ENCODE assay signal across 9 cellular contexts in genomic region chr1:77977989-77978292, GRCh38. TPM values are rescaled to one million over a fixed set of nuclear protein-coding genes. Genes with fewer than 3 reads are reported as not detected.
DNase-seq lines count a peak whose midpoint lies in the region; ATAC-seq and TF ChIP-seq lines count a peak whose summit lies in the region.
"Had no signal": no experiment of that assay in that cellular context is flagged by ENCODE, and none has a peak within 500 bp of the region (broad histone marks: within the 10 kb centered on the region; RNA-seq: fewer than 3 reads in every experiment).

No MANE protein-coding gene starts in this region.

- no peak overlapping the region for H3K27ac Mint-ChIP-seq in H9
- H3K27ac Mint-ChIP-seq: activated naive CD4-positive, alpha-beta T cell treated with anti-CD3 and anti-CD28 coated beads, Interleukin-2, amount 50 U/mL, for 72 hours had no signal

- intact Hi-C loops in adrenal gland (cut with DNase I): loop anchor here (2.0 to 10.0 kb wide), 2 partner anchors 27 to 137 kb away; partner anchors contain the start of gene DNAJB4 (in 1 of the 2)

- no peak overlapping the region; the same call in 1 of the 2 replicates for H3K14ac ChIP-seq in H9 (ENCODE audit: insufficient read depth, low read length)

- H3K4me1 Mint-ChIP-seq in H9: peaks cover 40 to 46% of the 10 kb centered on the region in 2 experiments

- H3K4ac ChIP-seq in H9 (ENCODE audit: low read depth, low read length): no peak overlapping the region

- H4K5ac ChIP-seq in H9 (ENCODE audit: insufficient read length, low read depth, low read length): peak overlapping the region; percentile 99

- TF ChIP-seq POLR2A in adrenal gland (IDR thresholded peaks at IDR 0.05): peak in 1 of 2 donors; percentile 86
- no peak for TF ChIP-seq POLR2A in tibial nerve (IDR thresholded peaks at IDR 0.05)

- H3T11ph ChIP-seq in H9 (ENCODE audit: low read length): no peak overlapping the region

- no peak overlapping the region for H3K18ac ChIP-seq in H9 (ENCODE audit: insufficient read length, low read depth, low read length)

- no peaks in the 10 kb centered on the region for H3K9me3 Mint-ChIP-seq in H9
- H3K9me3 Mint-ChIP-seq: activated naive CD4-positive, alpha-beta T cell treated with anti-CD3 and anti-CD28 coated beads, Interleukin-2, amount 50 U/mL, for 72 hours had no signal

- DNase-seq in H9 (no peak), adrenal gland (no peak), kidney epithelial cell (ENCODE audit: low read depth) (no peak), tibial nerve (ENCODE audit: low spot score in 2 of 2) (no peak), NCI-H1092 treated with DMSO at 0.1 percent for 48 hours (lab: John Stamatoyannopoulos, UW) (no peak), HuH-7 (ENCODE audit: low spot score) (no peak), LoVo (ENCODE audit: low spot score) (no peak)

- no peak for TF ChIP-seq EP300 in tibial nerve (IDR thresholded peaks at IDR 0.05)

- TF ChIP-seq CTCF in H9 (conservative IDR thresholded peaks at IDR 0.05) (no peak), adrenal gland (IDR thresholded peaks at IDR 0.05) (no peak), kidney epithelial cell (IDR thresholded peaks at IDR 0.05; ENCODE audit: insufficient read depth, low read length, poor library complexity, severe bottlenecking) (no peak), tibial nerve (IDR thresholded peaks at IDR 0.05) (no peak)

- H3K9me3 ChIP-seq in H9 (ENCODE audit: control insufficient read depth, low read depth, low read length) (no peaks in the 10 kb centered on the region), adrenal gland (replicated peaks in 1 of 3) (no peaks in the 10 kb centered on the region), tibial nerve (no peaks in the 10 kb centered on the region)

- no peak overlapping the region for H2BK12ac ChIP-seq in H9 (ENCODE audit: insufficient read length, low read depth, low read length)

- H3K27me3 ChIP-seq in H9 (ENCODE audit: insufficient read depth, low read length) (no peaks in the 10 kb centered on the region), adrenal gland (no peaks in the 10 kb centered on the region), kidney epithelial cell (ENCODE audit: control insufficient read depth, insufficient read depth, low read length) (no peaks in the 10 kb centered on the region), tibial nerve (no peaks in the 10 kb centered on the region)

- H4K20me1 ChIP-seq in H9 (ENCODE audit: control insufficient read depth, insufficient read depth, insufficient read length): no peaks in the 10 kb centered on the region

- H3K27ac ChIP-seq in H9 (ENCODE audit: insufficient read length, low read depth, low read length) (peak overlapping the region; percentile 87), adrenal gland (peak overlapping the region; percentile 84 to 99 (median 99)), tibial nerve (peak overlapping the region; percentile 93 to 99 (median 98))

- no peaks in the 10 kb centered on the region for H3K79me1 ChIP-seq in H9 (ENCODE audit: insufficient read depth, low read depth, low read length, poor library complexity, severe bottlenecking)

- H2AK5ac ChIP-seq in H9 (ENCODE audit: insufficient read length, low read length): peak overlapping the region; percentile 86

- no peak overlapping the region for H3K23ac ChIP-seq in H9 (ENCODE audit: insufficient read length, low read depth, low read length)

- no peak for ATAC-seq in GM19463 (IDR thresholded peaks at IDR 0.05; ENCODE audit: unreplicated experiment)

- no peak overlapping the region for H3K4me3 Mint-ChIP-seq in H9

- H2BK15ac ChIP-seq in H9 (ENCODE audit: low read depth, low read length): no peak overlapping the region

- H2AFZ ChIP-seq in H9 (ENCODE audit: low read length): no peak overlapping the region

- H3K36me3 ChIP-seq in adrenal gland (replicated peaks in 1 of 2) (no peaks in the 10 kb centered on the region), kidney epithelial cell (ENCODE audit: control insufficient read depth, insufficient read depth, low read length) (no peaks in the 10 kb centered on the region), tibial nerve (peaks cover 0 to 4% (median 0%) of the 10 kb centered on the region in 3 donors)

- H3K56ac ChIP-seq in H9 (ENCODE audit: insufficient read length, low read depth, low read length): peak overlapping the region; percentile 99

- H3K23me2 ChIP-seq in H9 (ENCODE audit: insufficient read length, low read depth, low read length, poor library complexity, severe bottlenecking): peaks cover 6% of the 10 kb centered on the region

- H3K27me3 Mint-ChIP-seq in H9 (ENCODE audit: low read depth): no peaks in the 10 kb centered on the region

- H3K36me3 Mint-ChIP-seq in H9 (ENCODE audit: insufficient read depth in 1 of 3, low read depth in 3 of 3): peaks cover 15 to 22% (median 22%) of the 10 kb centered on the region in 3 experiments

- H2BK20ac ChIP-seq in H9 (ENCODE audit: low read depth, low read length, poor library complexity, severe bottlenecking): no peak overlapping the region

- H3K4me2 ChIP-seq in H9 (ENCODE audit: insufficient read depth, insufficient read length, low read length): peak overlapping the region; percentile 86

- H3K4me1 ChIP-seq in H9 (ENCODE audit: insufficient read depth, low read length) (no peaks in the 10 kb centered on the region; the same call in 1 of the 2 replicates), adrenal gland (replicated peaks in 1 of 2) (peaks cover 24 to 58% of the 10 kb centered on the region in 2 donors), tibial nerve (peaks cover 0 to 63% (median 43%) of the 10 kb centered on the region in 4 donors)

- peaks cover 55% of the 10 kb centered on the region; the same call in 1 of the 2 replicates for H3K79me2 ChIP-seq in H9 (ENCODE audit: insufficient read depth, low read length)

- peak overlapping the region; percentile 99 for H4K8ac ChIP-seq in H9 (replicated peaks; ENCODE audit: insufficient read length, low read depth, low read length)

- H3K9ac ChIP-seq in H9 (ENCODE audit: extremely low read depth, insufficient read length, low read length): peak overlapping the region; percentile 100

- H2BK5ac ChIP-seq in H9 (ENCODE audit: insufficient read length, low read length): no peak overlapping the region

- no peak overlapping the region for H4K91ac ChIP-seq in H9 (ENCODE audit: insufficient read length, low read depth, low read length)

- H3K4me3 ChIP-seq in adrenal gland: peak overlapping the region; percentile 8 to 84 (median 40)
- H3K4me3 ChIP-seq in kidney epithelial cell (ENCODE audit: low read depth, low read length): peak overlapping the region; percentile 76
- H3K4me3 ChIP-seq in tibial nerve: peak overlapping the region; percentile 64 to 86 (median 76)

- no CpG with 5 or more reads among the region's 5 CpGs for WGBS in H9 (ENCODE audit: extremely low coverage, insufficient read length, low lambda C conversion rate)
- 0% methylated on average over 5 of the region's 5 CpGs for WGBS in adrenal gland, 4 donors
- 0 to 1% methylated on average over 5 of the region's 5 CpGs for WGBS in tibial nerve, 2 donors

- H2BK120ac ChIP-seq in H9 (ENCODE audit: low read depth, low read length, poor library complexity, severe bottlenecking): no peak overlapping the region

RNA-seq across cellular contexts. Expression of gene FUBP1, which starts 0.9 kb away (rescaled TPM):
- 271 TPM in 2 replicates for total RNA-seq in H9 (2021)
- total RNA-seq in adrenal gland: 100 to 1,000 TPM in 4 of 8 donors, 10 to 100 TPM in 4; 65.8 to 169 (median 108) TPM
- 100 to 1,000 TPM in 1 of 3 donors, 10 to 100 TPM in 2; 37.3 to 177 (median 59.2) TPM for polyA plus RNA-seq in adrenal gland
- total RNA-seq in kidney epithelial cell: 101 and 102 TPM in 2 replicates
- total RNA-seq in tibial nerve: 100 to 1,000 TPM in 3 of 4 donors, 10 to 100 TPM in 1; 99.0 to 136 (median 121) TPM

RNA-seq across cellular contexts. Expression of gene DNAJB4, which starts 26.8 kb away (rescaled TPM):
- 8.1 and 8.6 TPM in 2 replicates for total RNA-seq in H9 (2021)
- 100 to 1,000 TPM in 2 of 8 donors, 10 to 100 TPM in 6; 31.8 to 182 (median 68.8) TPM for total RNA-seq in adrenal gland
- 100 to 1,000 TPM in 1 of 3 donors, 10 to 100 TPM in 2; 32.1 to 165 (median 41.8) TPM for polyA plus RNA-seq in adrenal gland
- total RNA-seq in kidney epithelial cell: 7.3 and 8.1 TPM in 2 replicates
- 10 to 100 TPM; 33.9 to 38.0 (median 35.6) TPM for total RNA-seq in tibial nerve
